ENCODE assay signal across 1 cellular context in the genomic region with DNA sequence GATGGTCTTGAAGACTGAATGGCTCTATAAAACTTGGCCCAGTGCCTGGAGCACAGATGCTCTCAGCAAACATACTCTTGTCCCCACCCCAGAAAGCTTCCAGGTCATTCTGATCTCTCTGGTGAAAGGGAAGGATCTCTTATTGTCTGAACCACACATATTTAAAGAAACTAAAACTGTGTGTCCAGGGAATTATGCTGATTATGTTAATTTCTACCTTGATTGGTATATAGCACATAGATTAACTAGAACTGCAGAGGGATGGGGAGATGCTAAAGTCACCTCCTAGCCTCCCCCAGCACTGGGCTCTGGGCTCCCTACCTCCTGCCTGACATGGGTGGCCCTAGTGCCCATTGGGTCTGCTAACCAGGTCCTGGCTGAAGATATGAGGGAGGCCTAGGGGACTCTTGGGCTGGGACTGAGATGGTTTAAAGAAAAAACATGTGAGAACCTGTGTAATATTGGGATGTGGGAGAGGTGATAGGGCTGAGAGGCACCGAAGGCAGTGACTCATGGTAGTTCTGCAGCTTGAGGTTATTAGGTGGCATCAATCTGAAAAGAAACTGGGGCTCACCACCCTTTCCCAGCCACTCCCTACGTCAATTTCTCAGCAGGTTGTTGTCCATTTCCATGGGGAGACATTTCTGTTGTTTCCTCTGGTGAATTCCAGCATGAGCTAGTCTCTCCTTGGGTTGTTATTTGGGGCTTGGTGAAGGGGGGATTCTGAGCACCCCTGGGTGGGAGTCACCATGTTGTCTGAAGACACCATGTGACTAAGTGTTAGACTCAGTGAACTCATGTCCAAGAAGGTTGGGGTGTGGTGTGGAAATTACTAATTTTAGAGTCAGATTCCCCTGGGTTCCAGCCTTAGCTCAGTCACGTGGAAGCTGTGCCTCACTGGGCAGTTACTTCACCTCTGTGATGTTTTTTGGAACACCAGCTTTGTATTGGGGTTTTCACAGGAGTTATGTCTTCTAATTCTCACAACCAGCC.
TF ChIP-seq lines count a peak whose summit lies in the region.

No MANE protein-coding gene starts in this region.

TF ChIP-seq in SK-N-SH treated with all-trans-retinoic acid at 6 μM for 48 hours, 23 proteins besides CTCF, POLR2A, EP300 and RAD21 (continued from another document):
- TF ChIP-seq OSR1 (CRISPR knock-in tag; IDR thresholded peaks at IDR 0.05) (no peak), ZC3H10 (CRISPR knock-in tag; IDR thresholded peaks at IDR 0.05) (no peak), TOX (CRISPR knock-in tag; IDR thresholded peaks at IDR 0.05; ENCODE audit: borderline replicate concordance) (no peak), ARNTL (CRISPR knock-in tag; IDR thresholded peaks at IDR 0.05; ENCODE audit: borderline replicate concordance, low read depth) (no peak)
